Comparison of ENCODE assay signal across 8 cellular contexts in the genomic region with DNA sequence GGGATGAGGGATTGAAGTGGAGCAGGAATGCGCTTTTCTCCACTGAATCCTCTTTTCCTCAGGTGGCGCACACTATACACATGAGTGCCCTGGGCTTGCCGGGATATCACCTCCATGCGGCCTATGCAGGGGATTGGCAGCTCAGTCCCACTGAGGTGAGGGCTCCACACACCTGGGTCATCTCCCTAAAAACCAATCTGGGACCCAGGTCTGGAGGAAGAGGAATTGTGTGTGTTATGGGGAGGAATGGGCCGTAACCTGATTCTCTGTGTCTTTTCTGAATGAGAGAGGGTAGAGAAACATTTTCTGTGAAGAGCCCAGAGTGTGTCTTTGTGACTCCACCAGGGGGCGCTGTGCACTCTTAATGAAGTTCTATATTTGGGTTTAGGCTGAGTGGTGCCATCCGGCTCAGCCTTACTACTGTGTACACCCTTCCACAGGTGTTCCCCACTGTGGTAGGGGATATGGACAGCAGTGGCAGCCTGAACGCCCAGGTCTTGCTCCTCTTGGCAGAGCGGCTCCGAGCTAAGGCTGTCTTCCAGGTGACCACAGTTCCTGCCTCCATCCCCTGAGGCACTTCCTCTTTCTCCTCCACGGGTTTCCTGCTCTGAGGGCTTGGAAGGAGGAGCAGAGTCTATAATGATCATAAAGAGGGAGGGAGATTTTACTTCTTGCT. TPM values are rescaled to one million over a fixed set of nuclear protein-coding genes. Genes with fewer than 3 reads are reported as not detected.
DNase-seq lines count a peak whose midpoint lies in the region; ATAC-seq, FAIRE-seq and TF ChIP-seq lines count a peak whose summit lies in the region.

No MANE protein-coding gene starts in this region.

- TF ChIP-seq POLR2A in K562 (conservative IDR thresholded peaks at IDR 0.05) (no peak), gastrocnemius medialis (IDR thresholded peaks at IDR 0.05) (no peak)

- no peak for TF ChIP-seq EP300 in K562 (IDR thresholded peaks at IDR 0.05; ENCODE audit: low read length)

- CTCF ChIA-PET in K562 (lab: Yijun Ruan, JAX; ENCODE audit: low intra/inter-chr PET ratio) = interaction anchor here (0.6 to 1.6 kb wide), 8 partner anchors 35 to 156 kb away, joined by 3 to 7 read pairs (median 4); a partner anchor contains a TSS

- H3K27me3 ChIP-seq in K562 (ENCODE audit: control insufficient read depth in 2 of 2, insufficient read depth in 2 of 2, low read length in 2 of 2) (no peaks in the 10 kb centered on the region), iPS-18a (ENCODE audit: control insufficient read depth, insufficient read depth, low read length) (no peaks in the 10 kb centered on the region), gastrocnemius medialis (no peaks in the 10 kb centered on the region)

- WGBS in K562 (ENCODE audit: insufficient coverage, low coverage, missing lambda C conversion rate) = 8% methylated on average over 11 of the region's 11 CpGs

- peak overlapping the region; percentile 70 for H3K4me3 ChIP-seq in K562
- H3K4me3 ChIP-seq in iPS-18a (ENCODE audit: low read length) = peak overlapping the region; percentile 75
- H3K4me3 ChIP-seq in gastrocnemius medialis = peak overlapping the region; percentile 62 to 93 (median 87)

- H3K79me2 ChIP-seq in K562 (ENCODE audit: control insufficient read depth, insufficient read depth, low read length) = peaks cover 19% of the 10 kb centered on the region

- FAIRE-seq in TTC549 (lab: Jason Lieb, UNC) (peak; percentile 89), K562 (lab: Jason Lieb, UNC) (peak; percentile 95)

- H3K4me1 ChIP-seq in ES-I3 (ENCODE audit: insufficient read depth, low read length) = no peaks in the 10 kb centered on the region; the same call in 1 of the 2 replicates
- H3K4me1 ChIP-seq in K562 (replicated peaks in 1 of 2; ENCODE audit: control insufficient read depth in 2 of 2, insufficient read depth in 2 of 2, low read length in 2 of 2) = peaks cover 15 to 16% of the 10 kb centered on the region in 2 experiments; a peak in 3 of 5 replicates
- peaks cover 8% of the 10 kb centered on the region for H3K4me1 ChIP-seq in iPS-18a (ENCODE audit: control insufficient read depth, low read depth, low read length)
- H3K4me1 ChIP-seq in gastrocnemius medialis = peaks cover 14 to 21% of the 10 kb centered on the region in 2 donors

- H3K4me2 ChIP-seq in K562 (ENCODE audit: insufficient read depth, low read length) = peak overlapping the region; percentile 97

- POLR2A ChIA-PET in K562 (lab: Yijun Ruan, JAX) = interaction anchor here (0.6 to 2.1 kb wide), 3 partner anchors 19 to 122 kb away, joined by 3 to 7 read pairs (median 3); a partner anchor contains a TSS

- H3K9ac ChIP-seq in ES-I3 (ENCODE audit: low read depth, low read length) (peak overlapping the region; percentile 66), K562 (ENCODE audit: insufficient read depth in 1 of 2, low read depth in 2 of 2, low read length in 2 of 2) (peak overlapping the region; percentile 76 to 93), iPS-18a (ENCODE audit: low read length) (no peak overlapping the region)

- H3K9me1 ChIP-seq in K562 (ENCODE audit: control insufficient read depth, insufficient read depth, low read length) = no peaks in the 10 kb centered on the region

- H2AFZ ChIP-seq in K562 (ENCODE audit: low read depth, low read length) = peak overlapping the region; percentile 87

- DNase-seq in NCI-H2107 treated with DMSO at 0.1 percent for 48 hours (lab: John Stamatoyannopoulos, UW; ENCODE audit: unreplicated experiment) = peak; percentile 77
- peak; percentile 68 to 90 (median 71) for DNase-seq in K562 (ENCODE audit: extremely low read depth in 1 of 4, low spot score in 3 of 4)
- DNase-seq in gastrocnemius medialis = peak; percentile 63 to 78

- no peaks in the 10 kb centered on the region for H3K9me3 ChIP-seq in ES-I3 (ENCODE audit: control insufficient read depth, insufficient read depth, low read length)
- no peaks in the 10 kb centered on the region for H3K9me3 ChIP-seq in K562 (replicated peaks; ENCODE audit: control insufficient read depth, insufficient read depth, low read depth, low read length)
- H3K9me3 ChIP-seq in iPS-18a (ENCODE audit: control insufficient read depth, low read depth, low read length) = no peaks in the 10 kb centered on the region
- no peaks in the 10 kb centered on the region for H3K9me3 ChIP-seq in gastrocnemius medialis

- peaks cover 5% of the 10 kb centered on the region; the same call in 1 of the 2 replicates for H3K36me3 ChIP-seq in ES-I3 (ENCODE audit: insufficient read depth, low read length)
- peaks cover 37% of the 10 kb centered on the region for H3K36me3 ChIP-seq in K562 (ENCODE audit: control insufficient read depth, insufficient read depth, low read length)
- peaks cover 13% of the 10 kb centered on the region for H3K36me3 ChIP-seq in iPS-18a (ENCODE audit: control insufficient read depth, low read depth, low read length)
- H3K36me3 ChIP-seq in gastrocnemius medialis = peaks cover 0 to 30% of the 10 kb centered on the region in 2 donors

- H3K27ac ChIP-seq in K562 (ENCODE audit: extremely low read depth, low read depth, low read length) (peak overlapping the region; percentile 79), iPS-18a (ENCODE audit: low read length) (no peak overlapping the region), gastrocnemius medialis (peak overlapping the region; percentile 76 to 92 (median 90))

- BruUV-seq in K562 (replicated peaks; lab: Mats Ljungman, UMichigan) = no TSS peak

- in situ Hi-C loops in K562 (cut with MboI) (loop anchor here (5.0 kb wide), 1 partner anchor 155 kb away; no protein-coding TSS in a partner anchor), gastrocnemius medialis (cut with MboI; ENCODE audit: low sequenced_read_pairs in 4 of 4) (loop anchor here (5.0 to 10.0 kb wide), 5 partner anchors 53 to 160 kb away; a partner anchor contains a TSS)

- intact Hi-C loops in K562 (cut with micrococcal nuclease) (loop anchor here (2.0 to 5.0 kb wide), 4 partner anchors 63 to 155 kb away; a partner anchor contains a TSS), gastrocnemius medialis (cut with DNase I; ENCODE audit: low total_unique reads) (loop anchor here (1.0 to 5.0 kb wide), 6 partner anchors 25 to 155 kb away; a partner anchor contains a TSS)

- TF ChIP-seq CTCF in K562 (IDR thresholded peaks at IDR 0.05 in 2 of 3, conservative IDR thresholded peaks at IDR 0.05 in 1 of 3; ENCODE audit: insufficient read depth in 2 of 3, low read depth in 1 of 3, low read length in 3 of 3) (peak; percentile 78 to 94 (median 85)), gastrocnemius medialis (IDR thresholded peaks at IDR 0.05 in 4 of 5, conservative IDR thresholded peaks at IDR 0.05 in 1 of 5) (peak; percentile 76 to 91 (median 88))

- ATAC-seq in HG02943 (IDR thresholded peaks at IDR 0.05; ENCODE audit: low read depth, unreplicated experiment) = peak; percentile 40
- ATAC-seq in K562 = peak; percentile 71
- ATAC-seq in gastrocnemius medialis = peak; percentile 48 to 58
- no peak for ATAC-seq in HG02588 (IDR thresholded peaks at IDR 0.05; ENCODE audit: unreplicated experiment)

- TF ChIP-seq RAD21 in K562 (CRISPR knock-in tag; conservative IDR thresholded peaks at IDR 0.05 in 1 of 2, IDR thresholded peaks at IDR 0.05 in 1 of 2) = peak; percentile 77 to 78

- H4K20me1 ChIP-seq in K562 (replicated peaks; ENCODE audit: control insufficient read depth, insufficient read depth, low read length) = no peaks in the 10 kb centered on the region

RNA-seq across cellular contexts. Expression of a gene that starts 1.5 kb away (rescaled TPM):
- total RNA-seq in K562 (2011; cell fraction: chromatin; rRNA removed; ENCODE audit: low replicate concordance) = 32.6 and 66.6 TPM in 2 replicates
- total RNA-seq in K562 (2011; cell fraction: nucleolus; rRNA removed) = 47.7 and 47.8 TPM in 2 replicates
- total RNA-seq in K562 (2011; cell fraction: nucleoplasm; rRNA removed) = 44.7 and 48.8 TPM in 2 replicates
- total RNA-seq in K562 (2014; rRNA removed) (21.9 and 27.6 TPM in 2 replicates), K562 (2014; rRNA removed; fragmentation: Illumina TruSeq; extraction: Trizol) (27.7 and 29.2 TPM in 2 replicates), K562 (2015; rRNA removed; fragmentation: Illumina TruSeq; extraction: Trizol) (24.2 and 25.2 TPM in 2 replicates), K562 (2021) (27.4 and 27.7 TPM in 2 replicates), gastrocnemius medialis (10 to 100 TPM in 3 of 4 donors, 1 to 10 TPM in 1; 8.3 to 22.7 (median 16.9) TPM)
- polyA plus RNA-seq in K562 (2011; rRNA removed) (18.9 and 20.2 TPM in 2 replicates), K562 (2014; fragmentation: Illumina TruSeq; extraction: Trizol) (33.4 and 33.6 TPM in 2 replicates), K562 (2014; fragmentation: Nextera tagmentation; extraction: Ambion mirVana) (10 to 100 TPM in 1 of 2 experiments, 1 to 10 TPM in 1; 9.6 to 12.9 TPM), K562 (2014; rRNA removed) (27.5 and 34.9 TPM in 2 replicates)
- polyA plus RNA-seq in K562 (2011; cell fraction: cytosol; rRNA removed) = 23.3 and 28.0 TPM in 2 replicates
- 36.3 and 36.4 TPM in 2 replicates for polyA plus RNA-seq in K562 (2011; cell fraction: nucleus; rRNA removed)
- polyA plus RNA-seq in K562 (2012) = 18.3 and 24.6 TPM in 2 replicates
- polyA minus RNA-seq in K562 (2011; rRNA and poly(A)+ RNA removed) = 29.7 and 30.1 TPM in 2 replicates
- polyA minus RNA-seq in K562 (2011; cell fraction: cytosol; rRNA and poly(A)+ RNA removed) = 11.1 and 12.7 TPM in 2 replicates
- 20.7 and 35.2 TPM in 2 replicates for polyA minus RNA-seq in K562 (2011; cell fraction: nucleus; rRNA and poly(A)+ RNA removed)

RNA-seq across cellular contexts. Expression of a gene that starts 3.9 kb away (rescaled TPM):
- not detected in 2 replicates for total RNA-seq in K562 (2011; cell fraction: chromatin; rRNA removed; ENCODE audit: low replicate concordance)
- total RNA-seq in K562 (2011; cell fraction: nucleolus; rRNA removed) = not detected in 2 replicates
- total RNA-seq in K562 (2011; cell fraction: nucleoplasm; rRNA removed) = 1.2 TPM in 1 of 2 replicates, not detected in the other
- total RNA-seq in K562 (2014; rRNA removed) = 0.41 TPM in 1 of 2 replicates, not detected in the other
- total RNA-seq in K562 (2014; rRNA removed; fragmentation: Illumina TruSeq; extraction: Trizol) = not detected in 2 replicates
- total RNA-seq in K562 (2015; rRNA removed; fragmentation: Illumina TruSeq; extraction: Trizol) = 0.54 TPM in 1 of 2 replicates, not detected in the other
- total RNA-seq in K562 (2021) = 0.64 and 2.6 TPM in 2 replicates
- 0.50 TPM in 1 of 2 replicates, not detected in the other for polyA plus RNA-seq in K562 (2011; rRNA removed)
- 0.50 TPM in 1 of 2 replicates, not detected in the other for polyA plus RNA-seq in K562 (2011; cell fraction: cytosol; rRNA removed)
- polyA plus RNA-seq in K562 (2011; cell fraction: nucleus; rRNA removed) = not detected in 2 replicates
- polyA plus RNA-seq in K562 (2012) = 0.27 and 1.2 TPM in 2 replicates
- 1.1 TPM in 1 of 2 replicates, not detected in the other for polyA plus RNA-seq in K562 (2014; fragmentation: Illumina TruSeq; extraction: Trizol)
- polyA plus RNA-seq in K562 (2014; fragmentation: Nextera tagmentation; extraction: Ambion mirVana) = 1 to 10 TPM in 1 of 2 experiments, under 1 TPM in 1; 0.93 to 1.6 TPM
- not detected in 2 replicates for polyA plus RNA-seq in K562 (2014; rRNA removed)
- 1.4 TPM in 1 of 2 replicates, not detected in the other for polyA minus RNA-seq in K562 (2011; rRNA and poly(A)+ RNA removed)
- 19.8 TPM in 1 of 2 replicates, not detected in the other for polyA minus RNA-seq in K562 (2011; cell fraction: cytosol; rRNA and poly(A)+ RNA removed)
- not detected in 2 replicates for polyA minus RNA-seq in K562 (2011; cell fraction: nucleus; rRNA and poly(A)+ RNA removed)
- 10 to 100 TPM in 2 of 4 donors, not detected in 2; 22.2 to 57.8 TPM for total RNA-seq in gastrocnemius medialis

RNA-seq across cellular contexts. Expression of a gene that starts 10.7 kb away (rescaled TPM):
- total RNA-seq in K562 (2011; cell fraction: chromatin; rRNA removed; ENCODE audit: low replicate concordance) = not detected in 2 replicates
- total RNA-seq in K562 (2011; cell fraction: nucleolus; rRNA removed) = not detected in 2 replicates
- total RNA-seq in K562 (2011; cell fraction: nucleoplasm; rRNA removed) = not detected in 2 replicates
- total RNA-seq in K562 (2014; rRNA removed) (not detected in 2 replicates), K562 (2014; rRNA removed; fragmentation: Illumina TruSeq; extraction: Trizol) (not detected in 2 replicates), K562 (2015; rRNA removed; fragmentation: Illumina TruSeq; extraction: Trizol) (not detected in 2 replicates), K562 (2021) (not detected in 2 replicates), gastrocnemius medialis (not detected)
- polyA plus RNA-seq in K562 (2011; rRNA removed) (not detected in 2 replicates), K562 (2014; fragmentation: Illumina TruSeq; extraction: Trizol) (not detected in 2 replicates), K562 (2014; fragmentation: Nextera tagmentation; extraction: Ambion mirVana) (under 1 TPM in 1 of 2 experiments, not detected in 1; 0.11 TPM), K562 (2014; rRNA removed) (not detected in 2 replicates)
- polyA plus RNA-seq in K562 (2011; cell fraction: cytosol; rRNA removed) = not detected in 2 replicates
- polyA plus RNA-seq in K562 (2011; cell fraction: nucleus; rRNA removed) = not detected in 2 replicates
- 0.52 and 0.61 TPM in 2 replicates for polyA plus RNA-seq in K562 (2012)
- polyA minus RNA-seq in K562 (2011; rRNA and poly(A)+ RNA removed) = not detected in 2 replicates
- not detected in 2 replicates for polyA minus RNA-seq in K562 (2011; cell fraction: cytosol; rRNA and poly(A)+ RNA removed)
- not detected in 2 replicates for polyA minus RNA-seq in K562 (2011; cell fraction: nucleus; rRNA and poly(A)+ RNA removed)

RNA-seq across cellular contexts. Expression of a gene that starts 12.2 kb away (rescaled TPM):
- total RNA-seq in K562 (2011; cell fraction: chromatin; rRNA removed; ENCODE audit: low replicate concordance) = 0.95 TPM in 1 of 2 replicates, not detected in the other
- not detected in 2 replicates for total RNA-seq in K562 (2011; cell fraction: nucleolus; rRNA removed)
- total RNA-seq in K562 (2011; cell fraction: nucleoplasm; rRNA removed) = not detected in 2 replicates
- total RNA-seq in K562 (2014; rRNA removed) = 0.29 TPM in 1 of 2 replicates, not detected in the other
- not detected in 2 replicates for total RNA-seq in K562 (2014; rRNA removed; fragmentation: Illumina TruSeq; extraction: Trizol)
- 0.69 and 0.98 TPM in 2 replicates for total RNA-seq in K562 (2015; rRNA removed; fragmentation: Illumina TruSeq; extraction: Trizol)
- total RNA-seq in K562 (2021) = 0.31 TPM in 1 of 2 replicates, not detected in the other
- 0.15 and 0.24 TPM in 2 replicates for polyA plus RNA-seq in K562 (2011; rRNA removed)
- 0.24 and 0.32 TPM in 2 replicates for polyA plus RNA-seq in K562 (2011; cell fraction: cytosol; rRNA removed)
- 0.55 and 1.3 TPM in 2 replicates for polyA plus RNA-seq in K562 (2011; cell fraction: nucleus; rRNA removed)
- polyA plus RNA-seq in K562 (2012) = 1.7 and 9.0 TPM in 2 replicates
- 0.30 TPM in 1 of 2 replicates, not detected in the other for polyA plus RNA-seq in K562 (2014; fragmentation: Illumina TruSeq; extraction: Trizol)
- polyA plus RNA-seq in K562 (2014; fragmentation: Nextera tagmentation; extraction: Ambion mirVana) = under 1 TPM; 0.31 to 0.46 TPM
- 0.27 and 0.47 TPM in 2 replicates for polyA plus RNA-seq in K562 (2014; rRNA removed)
- polyA minus RNA-seq in K562 (2011; rRNA and poly(A)+ RNA removed) = 0.46 TPM in 1 of 2 replicates, not detected in the other
- polyA minus RNA-seq in K562 (2011; cell fraction: cytosol; rRNA and poly(A)+ RNA removed) = not detected in 2 replicates
- not detected in 2 replicates for polyA minus RNA-seq in K562 (2011; cell fraction: nucleus; rRNA and poly(A)+ RNA removed)
- total RNA-seq in gastrocnemius medialis = 10 to 100 TPM in 3 of 4 donors, 1 to 10 TPM in 1; 4.2 to 20.4 (median 18.5) TPM

RNA-seq across cellular contexts. Expression of a gene that starts 25.2 kb away (rescaled TPM):
- total RNA-seq in K562 (2011; cell fraction: chromatin; rRNA removed; ENCODE audit: low replicate concordance) = 139 and 181 TPM in 2 replicates
- total RNA-seq in K562 (2011; cell fraction: nucleolus; rRNA removed) = 123 and 138 TPM in 2 replicates
- total RNA-seq in K562 (2011; cell fraction: nucleoplasm; rRNA removed) = 118 and 147 TPM in 2 replicates
- total RNA-seq in K562 (2014; rRNA removed) (158 and 175 TPM in 2 replicates), K562 (2014; rRNA removed; fragmentation: Illumina TruSeq; extraction: Trizol) (106 and 109 TPM in 2 replicates), K562 (2015; rRNA removed; fragmentation: Illumina TruSeq; extraction: Trizol) (147 TPM in 2 replicates), K562 (2021) (86.7 and 87.5 TPM in 2 replicates), gastrocnemius medialis (100 to 1,000 TPM; 206 to 260 (median 226) TPM)
- polyA plus RNA-seq in K562 (2011; rRNA removed) (174 and 176 TPM in 2 replicates), K562 (2014; fragmentation: Illumina TruSeq; extraction: Trizol) (140 and 141 TPM in 2 replicates), K562 (2014; fragmentation: Nextera tagmentation; extraction: Ambion mirVana) (100 to 1,000 TPM in 1 of 2 experiments, 10 to 100 TPM in 1; 70.0 to 115 TPM), K562 (2014; rRNA removed) (172 and 181 TPM in 2 replicates)
- 141 and 175 TPM in 2 replicates for polyA plus RNA-seq in K562 (2011; cell fraction: cytosol; rRNA removed)
- 131 and 205 TPM in 2 replicates for polyA plus RNA-seq in K562 (2011; cell fraction: nucleus; rRNA removed)
- 110 and 131 TPM in 2 replicates for polyA plus RNA-seq in K562 (2012)
- polyA minus RNA-seq in K562 (2011; rRNA and poly(A)+ RNA removed) = 175 and 239 TPM in 2 replicates
- 73.7 and 96.6 TPM in 2 replicates for polyA minus RNA-seq in K562 (2011; cell fraction: cytosol; rRNA and poly(A)+ RNA removed)
- 55.5 and 93.4 TPM in 2 replicates for polyA minus RNA-seq in K562 (2011; cell fraction: nucleus; rRNA and poly(A)+ RNA removed)
